18 cellular contexts compared by ENCODE assay signal in genomic region chr2:57434429-57434828, GRCh38.
DNase-seq lines count a peak whose midpoint lies in the region; ATAC-seq and TF ChIP-seq lines count a peak whose summit lies in the region.
"Had no signal": no experiment of that assay in that cellular context is flagged by ENCODE, and none has a peak within 500 bp of the region (broad histone marks: within the 10 kb centered on the region; RNA-seq: fewer than 3 reads in every experiment).

No MANE protein-coding gene starts in this region.

- ATAC-seq in HCT116 (no peak), left lung (peak; percentile 32)
- ATAC-seq: GM12878 had no signal

- H3K27me3 ChIP-seq in HCT116 (ENCODE audit: insufficient read depth, low read length) = no peaks in the 10 kb centered on the region
- H3K27me3 ChIP-seq in left lung = no peaks in the 10 kb centered on the region

- POLR2A ChIA-PET in HCT116 (lab: Charles Lee) (no interaction called here), HEK293T (lab: Yijun Ruan, JAX) (no interaction called here)

- H3K4me3 ChIP-seq in AG10803 (ENCODE audit: low read length) = no peak overlapping the region
- no peak overlapping the region for H3K4me3 ChIP-seq in HCT116 (replicated peaks in 1 of 2; ENCODE audit: low read depth in 1 of 2, low read length in 2 of 2)
- peak overlapping the region; percentile 12; the same call in 1 of the 2 replicates for H3K4me3 ChIP-seq in SK-N-MC
- no peak overlapping the region for H3K4me3 ChIP-seq in left lung
- H3K4me3 ChIP-seq: GM12878 had no signal

- H3K9me3 ChIP-seq in HCT116 (ENCODE audit: control insufficient read depth in 1 of 2, insufficient read depth in 1 of 2, low read depth in 1 of 2, low read length in 2 of 2) (no peaks in the 10 kb centered on the region), SK-N-MC (ENCODE audit: low read depth, low read length) (no peaks in the 10 kb centered on the region), left lung (no peaks in the 10 kb centered on the region)

- H3K9ac ChIP-seq in HCT116 (ENCODE audit: low read length) (no peak overlapping the region), SK-N-MC (ENCODE audit: insufficient read length) (no peak overlapping the region)

- TF ChIP-seq POLR2A in HCT116 (IDR thresholded peaks at IDR 0.05; ENCODE audit: borderline replicate concordance, extremely low read depth, insufficient read depth, insufficient read length) = no peak

- no peak overlapping the region for H3K27ac ChIP-seq in HCT116 (ENCODE audit: low read depth, low read length)
- H3K27ac ChIP-seq in SK-N-MC = no peak overlapping the region
- no peak overlapping the region for H3K27ac ChIP-seq in left lung

- DNase-seq in AG10803 (ENCODE audit: low read depth) (peak; percentile 15), HCT116 (ENCODE audit: low read depth, low spot score) (no peak), SK-N-MC (ENCODE audit: low read depth, low spot score) (no peak), left lung (no peak), DMS114 treated with DMSO at 0.1 percent for 48 hours (lab: John Stamatoyannopoulos, UW; ENCODE audit: unreplicated experiment) (no peak), HuH-7 (ENCODE audit: low spot score) (no peak), HEK293T (ENCODE audit: extremely low spot score) (no peak)
- DNase-seq: ACHN; CD4-positive, alpha-beta memory T cell; DMS79 treated with DMSO at 0.1 percent for 48 hours; GOT3; KBM-7; NCI-H1105 treated with DMSO at 0.1 percent for 48 hours; NCI-H1694 treated with DMSO at 0.1 percent for 48 hours; NCI-H2107; NCI-H226; NCI-H524 treated with DMSO at 0.1 percent for 48 hours had no signal

- no peak for TF ChIP-seq RAD21 in HCT116 (IDR thresholded peaks at IDR 0.05; ENCODE audit: low read depth)

- no peak overlapping the region for H2AFZ ChIP-seq in HCT116 (ENCODE audit: low read depth, low read length, poor library complexity, severe bottlenecking)

- CTCF ChIA-PET in HCT116 (lab: Charles Lee) (interaction anchor here (1.4 kb wide), 1 partner anchor 20 kb away, joined by 6 read pairs; no protein-coding TSS in a partner anchor), HEK293T (lab: Yijun Ruan, JAX) (interaction anchor here (0.6 kb wide), 1 partner anchor 19 kb away, joined by 3 read pairs; no protein-coding TSS in a partner anchor)

- peak overlapping the region; percentile 35; the same call in 1 of the 2 replicates for H3K4me2 ChIP-seq in HCT116 (ENCODE audit: low read length)

- peaks cover 0 to 10% of the 10 kb centered on the region in 2 experiments; a peak in 2 of 4 replicates for H3K4me1 ChIP-seq in HCT116 (ENCODE audit: control insufficient read depth in 1 of 2, insufficient read depth in 2 of 2, low read length in 2 of 2)
- H3K4me1 ChIP-seq in left lung = no peaks in the 10 kb centered on the region

- intact Hi-C loops in HCT116 (cut with micrococcal nuclease) = no loop called here
- intact Hi-C loops in left lung (cut with DNase I) = no loop called here

- H3K9me2 ChIP-seq in HCT116 (ENCODE audit: insufficient read depth) = no peaks in the 10 kb centered on the region

- no TSS peak for BruUV-seq in HCT116 (replicated peaks; lab: Mats Ljungman, UMichigan)

- TF ChIP-seq CTCF in AG10803 (conservative IDR thresholded peaks at IDR 0.05; ENCODE audit: low read length) (no peak), HCT116 (IDR thresholded peaks at IDR 0.05 in 2 of 3, conservative IDR thresholded peaks at IDR 0.05 in 1 of 3; ENCODE audit: borderline replicate concordance in 1 of 3, insufficient read depth in 1 of 3, low read depth in 2 of 3, low read length in 2 of 3) (no peak), left lung (IDR thresholded peaks at IDR 0.05) (no peak)

- no peaks in the 10 kb centered on the region for H4K20me1 ChIP-seq in HCT116 (ENCODE audit: insufficient read depth)

- no peaks in the 10 kb centered on the region for H3K79me2 ChIP-seq in HCT116 (ENCODE audit: insufficient read depth, low read length)

- H3K36me3 ChIP-seq in HCT116 (ENCODE audit: control insufficient read depth in 1 of 2, insufficient read depth in 2 of 2, low read length in 2 of 2) (no peaks in the 10 kb centered on the region), SK-N-MC (ENCODE audit: insufficient read depth, low read length) (no peaks in the 10 kb centered on the region), left lung (no peaks in the 10 kb centered on the region)

- RAD21 ChIA-PET in HCT116 (lab: Charles Lee; ENCODE audit: low non-redundant PET in 1 of 2, low total read pairs in 2 of 2, uncharacterized antibody in 2 of 2, unreplicated experiment in 2 of 2) = no interaction called here

TF ChIP-seq in HCT116, 20 proteins besides CTCF, POLR2A, EP300 and RAD21:
- no peak for TF ChIP-seq ATF3 (IDR thresholded peaks at IDR 0.05)
- no peak for TF ChIP-seq REST (IDR thresholded peaks at IDR 0.05; ENCODE audit: low read depth)

TF ChIP-seq in HEK293T, 16 proteins besides CTCF, POLR2A, EP300 and RAD21:
- TF ChIP-seq ARNT (IDR thresholded peaks at IDR 0.05) (no peak), BHLHE40 (IDR thresholded peaks at IDR 0.05; ENCODE audit: borderline replicate concordance) (no peak), NFRKB (IDR thresholded peaks at IDR 0.05) (no peak), SUZ12 (IDR thresholded peaks at IDR 0.05) (no peak), ELF4 (IDR thresholded peaks at IDR 0.05) (no peak), FOXK2 (IDR thresholded peaks at IDR 0.05) (no peak), CTBP1 (IDR thresholded peaks at IDR 0.05; ENCODE audit: borderline replicate concordance) (no peak), ZNF384 (IDR thresholded peaks at IDR 0.05) (no peak), TARDBP (IDR thresholded peaks at IDR 0.05) (no peak)
